In genomic region chr19:40617961-40618360, GRCh38 we compare ENCODE assay signal across 26 cellular contexts.
"Had no signal": no experiment of that assay in that cellular context is flagged by ENCODE, and none has a peak within 500 bp of the region (broad histone marks: within the 10 kb centered on the region; RNA-seq: fewer than 3 reads in every experiment).

No MANE protein-coding gene starts in this region.

- H3K27ac ChIP-seq: brain microvascular endothelial cell, PC-9, WERI-Rb-1 had no signal

- H3K4me3 Mint-ChIP-seq: activated T-helper 1 cell treated with anti-CD3 and anti-CD28 coated beads, Interleukin-12 subunit alpha, Interleukin-12 subunit beta, Interleukin-2, Interleukin-4 antibody, amounts not matched to agents 30 ng/mL and 10 ng/mL and 1 ng/mL, durations not matched to agents 14 hours and 24 hours and 36 hours; central memory CD8-positive, alpha-beta T cell had no signal

- H3K9me3 Mint-ChIP-seq: activated T-helper 1 cell treated with anti-CD3 and anti-CD28 coated beads, Interleukin-12 subunit alpha, Interleukin-12 subunit beta, Interleukin-2, Interleukin-4 antibody, amounts not matched to agents 30 ng/mL and 10 ng/mL and 1 ng/mL, durations not matched to agents 14 hours and 24 hours and 36 hours; central memory CD8-positive, alpha-beta T cell had no signal

- H3K27ac Mint-ChIP-seq: activated T-helper 1 cell treated with anti-CD3 and anti-CD28 coated beads, Interleukin-12 subunit alpha, Interleukin-12 subunit beta, Interleukin-2, Interleukin-4 antibody, amounts not matched to agents 30 ng/mL and 10 ng/mL and 1 ng/mL, durations not matched to agents 14 hours and 24 hours and 36 hours had no signal

- DNase-seq: activated effector memory CD4-positive, alpha-beta T cell treated with Interleukin-2 at 50 U/mL for 16 hours; activated naive CD4-positive, alpha-beta T cell treated with anti-CD3 and anti-CD28 coated beads, Interleukin-2, amount 50 U/mL, for 16 hours; activated T-cell treated with anti-CD3 and anti-CD28 coated beads, Interleukin-2, amount 50 U/mL, for 1 hour; amniotic stem cell; aorta; brain microvascular endothelial cell; NCI-H1092 treated with DMSO at 0.1 percent for 48 hours; NCI-H1417; NCI-H146; NCI-H187; NCI-H2029 treated with DMSO at 0.1 percent for 48 hours; NCI-H2107; NCI-H2171; NCI-H510A; NCI-H526; NCI-H748 treated with DMSO at 0.1 percent for 48 hours; NK-92 treated with Interleukin-12 subunit alpha and Interleukin-12 subunit beta, amount 100 ng/mL, for 24 hours; PC-9; Right ventricle myocardium superior; SW 1271; T-helper 1 cell; T-helper 2 cell; T-helper 9 cell; WERI-Rb-1 had no signal

- H3K27me3 Mint-ChIP-seq: central memory CD8-positive, alpha-beta T cell had no signal

- H3K4me3 ChIP-seq: PC-9 had no signal
